In the genomic region with DNA sequence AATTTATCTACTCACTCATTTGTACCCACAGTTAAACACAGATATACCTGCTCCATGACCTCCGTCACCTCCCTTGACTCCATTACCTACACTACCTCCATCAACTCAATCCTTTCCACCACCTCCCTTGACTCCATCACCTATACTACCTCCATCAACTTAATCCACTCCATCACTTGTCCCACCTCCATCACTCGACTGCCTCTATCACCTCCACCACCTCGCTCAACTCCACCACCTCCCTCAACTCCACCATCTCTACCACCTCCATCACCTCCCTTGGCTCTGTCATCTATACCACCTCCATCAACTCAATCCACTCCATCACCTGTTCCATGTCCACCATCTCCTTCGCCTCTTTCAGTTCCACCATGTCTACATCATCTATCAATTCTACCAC, we compare ENCODE assay signal across 2 cellular contexts.
TF ChIP-seq lines count a peak whose summit lies in the region.

No MANE protein-coding gene starts in this region.

TF ChIP-seq in HEK293, 187 proteins besides CTCF, POLR2A, EP300 and RAD21:
- no peak for TF ChIP-seq BCL11B (tag by site-specific recombination; IDR thresholded peaks at IDR 0.05; ENCODE audit: low read depth)
- TF ChIP-seq ZNF133 (tag by site-specific recombination; IDR thresholded peaks at IDR 0.05): 0 out of 2 replicates have a peak, but pooled peaks have one; percentile 16
- TF ChIP-seq ZNF274 (IDR thresholded peaks at IDR 0.05; ENCODE audit: low read length): no peak
- 0 out of 2 replicates have a peak, but pooled peaks have one; percentile 38 for TF ChIP-seq ZNF274 (tag by site-specific recombination; IDR thresholded peaks at IDR 0.05; ENCODE audit: borderline replicate concordance)
- TF ChIP-seq ZBTB6 (tag by site-specific recombination; IDR thresholded peaks at IDR 0.05): peak; percentile 97
- no peak for TF ChIP-seq SP3 (tag by site-specific recombination; IDR thresholded peaks at IDR 0.05)
TF ChIP-seq in HEK293: peak in this region for 3.

TF ChIP-seq in H1, 55 proteins besides CTCF, POLR2A, EP300 and RAD21:
- no peak for TF ChIP-seq BCL11A (IDR thresholded peaks at IDR 0.05; ENCODE audit: low read depth in 2 of 2, low read length in 2 of 2)
- TF ChIP-seq, protein P1, sequence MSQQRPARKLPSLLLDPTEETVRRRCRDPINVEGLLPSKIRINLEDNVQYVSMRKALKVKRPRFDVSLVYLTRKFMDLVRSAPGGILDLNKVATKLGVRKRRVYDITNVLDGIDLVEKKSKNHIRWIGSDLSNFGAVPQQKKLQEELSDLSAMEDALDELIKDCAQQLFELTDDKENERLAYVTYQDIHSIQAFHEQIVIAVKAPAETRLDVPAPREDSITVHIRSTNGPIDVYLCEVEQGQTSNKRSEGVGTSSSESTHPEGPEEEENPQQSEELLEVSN (IDR thresholded peaks at IDR 0.05): no peak
- no peak for TF ChIP-seq SAP30 (IDR thresholded peaks at IDR 0.05; ENCODE audit: insufficient read depth, insufficient replicate concordance, low read length)
- no peak for TF ChIP-seq JUN (IDR thresholded peaks at IDR 0.05; ENCODE audit: low read depth, low read length)
- TF ChIP-seq, protein P2, sequence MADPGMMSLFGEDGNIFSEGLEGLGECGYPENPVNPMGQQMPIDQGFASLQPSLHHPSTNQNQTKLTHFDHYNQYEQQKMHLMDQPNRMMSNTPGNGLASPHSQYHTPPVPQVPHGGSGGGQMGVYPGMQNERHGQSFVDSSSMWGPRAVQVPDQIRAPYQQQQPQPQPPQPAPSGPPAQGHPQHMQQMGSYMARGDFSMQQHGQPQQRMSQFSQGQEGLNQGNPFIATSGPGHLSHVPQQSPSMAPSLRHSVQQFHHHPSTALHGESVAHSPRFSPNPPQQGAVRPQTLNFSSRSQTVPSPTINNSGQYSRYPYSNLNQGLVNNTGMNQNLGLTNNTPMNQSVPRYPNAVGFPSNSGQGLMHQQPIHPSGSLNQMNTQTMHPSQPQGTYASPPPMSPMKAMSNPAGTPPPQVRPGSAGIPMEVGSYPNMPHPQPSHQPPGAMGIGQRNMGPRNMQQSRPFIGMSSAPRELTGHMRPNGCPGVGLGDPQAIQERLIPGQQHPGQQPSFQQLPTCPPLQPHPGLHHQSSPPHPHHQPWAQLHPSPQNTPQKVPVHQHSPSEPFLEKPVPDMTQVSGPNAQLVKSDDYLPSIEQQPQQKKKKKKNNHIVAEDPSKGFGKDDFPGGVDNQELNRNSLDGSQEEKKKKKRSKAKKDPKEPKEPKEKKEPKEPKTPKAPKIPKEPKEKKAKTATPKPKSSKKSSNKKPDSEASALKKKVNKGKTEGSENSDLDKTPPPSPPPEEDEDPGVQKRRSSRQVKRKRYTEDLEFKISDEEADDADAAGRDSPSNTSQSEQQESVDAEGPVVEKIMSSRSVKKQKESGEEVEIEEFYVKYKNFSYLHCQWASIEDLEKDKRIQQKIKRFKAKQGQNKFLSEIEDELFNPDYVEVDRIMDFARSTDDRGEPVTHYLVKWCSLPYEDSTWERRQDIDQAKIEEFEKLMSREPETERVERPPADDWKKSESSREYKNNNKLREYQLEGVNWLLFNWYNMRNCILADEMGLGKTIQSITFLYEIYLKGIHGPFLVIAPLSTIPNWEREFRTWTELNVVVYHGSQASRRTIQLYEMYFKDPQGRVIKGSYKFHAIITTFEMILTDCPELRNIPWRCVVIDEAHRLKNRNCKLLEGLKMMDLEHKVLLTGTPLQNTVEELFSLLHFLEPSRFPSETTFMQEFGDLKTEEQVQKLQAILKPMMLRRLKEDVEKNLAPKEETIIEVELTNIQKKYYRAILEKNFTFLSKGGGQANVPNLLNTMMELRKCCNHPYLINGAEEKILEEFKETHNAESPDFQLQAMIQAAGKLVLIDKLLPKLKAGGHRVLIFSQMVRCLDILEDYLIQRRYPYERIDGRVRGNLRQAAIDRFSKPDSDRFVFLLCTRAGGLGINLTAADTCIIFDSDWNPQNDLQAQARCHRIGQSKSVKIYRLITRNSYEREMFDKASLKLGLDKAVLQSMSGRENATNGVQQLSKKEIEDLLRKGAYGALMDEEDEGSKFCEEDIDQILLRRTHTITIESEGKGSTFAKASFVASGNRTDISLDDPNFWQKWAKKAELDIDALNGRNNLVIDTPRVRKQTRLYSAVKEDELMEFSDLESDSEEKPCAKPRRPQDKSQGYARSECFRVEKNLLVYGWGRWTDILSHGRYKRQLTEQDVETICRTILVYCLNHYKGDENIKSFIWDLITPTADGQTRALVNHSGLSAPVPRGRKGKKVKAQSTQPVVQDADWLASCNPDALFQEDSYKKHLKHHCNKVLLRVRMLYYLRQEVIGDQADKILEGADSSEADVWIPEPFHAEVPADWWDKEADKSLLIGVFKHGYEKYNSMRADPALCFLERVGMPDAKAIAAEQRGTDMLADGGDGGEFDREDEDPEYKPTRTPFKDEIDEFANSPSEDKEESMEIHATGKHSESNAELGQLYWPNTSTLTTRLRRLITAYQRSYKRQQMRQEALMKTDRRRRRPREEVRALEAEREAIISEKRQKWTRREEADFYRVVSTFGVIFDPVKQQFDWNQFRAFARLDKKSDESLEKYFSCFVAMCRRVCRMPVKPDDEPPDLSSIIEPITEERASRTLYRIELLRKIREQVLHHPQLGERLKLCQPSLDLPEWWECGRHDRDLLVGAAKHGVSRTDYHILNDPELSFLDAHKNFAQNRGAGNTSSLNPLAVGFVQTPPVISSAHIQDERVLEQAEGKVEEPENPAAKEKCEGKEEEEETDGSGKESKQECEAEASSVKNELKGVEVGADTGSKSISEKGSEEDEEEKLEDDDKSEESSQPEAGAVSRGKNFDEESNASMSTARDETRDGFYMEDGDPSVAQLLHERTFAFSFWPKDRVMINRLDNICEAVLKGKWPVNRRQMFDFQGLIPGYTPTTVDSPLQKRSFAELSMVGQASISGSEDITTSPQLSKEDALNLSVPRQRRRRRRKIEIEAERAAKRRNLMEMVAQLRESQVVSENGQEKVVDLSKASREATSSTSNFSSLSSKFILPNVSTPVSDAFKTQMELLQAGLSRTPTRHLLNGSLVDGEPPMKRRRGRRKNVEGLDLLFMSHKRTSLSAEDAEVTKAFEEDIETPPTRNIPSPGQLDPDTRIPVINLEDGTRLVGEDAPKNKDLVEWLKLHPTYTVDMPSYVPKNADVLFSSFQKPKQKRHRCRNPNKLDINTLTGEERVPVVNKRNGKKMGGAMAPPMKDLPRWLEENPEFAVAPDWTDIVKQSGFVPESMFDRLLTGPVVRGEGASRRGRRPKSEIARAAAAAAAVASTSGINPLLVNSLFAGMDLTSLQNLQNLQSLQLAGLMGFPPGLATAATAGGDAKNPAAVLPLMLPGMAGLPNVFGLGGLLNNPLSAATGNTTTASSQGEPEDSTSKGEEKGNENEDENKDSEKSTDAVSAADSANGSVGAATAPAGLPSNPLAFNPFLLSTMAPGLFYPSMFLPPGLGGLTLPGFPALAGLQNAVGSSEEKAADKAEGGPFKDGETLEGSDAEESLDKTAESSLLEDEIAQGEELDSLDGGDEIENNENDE (IDR thresholded peaks at IDR 0.05; ENCODE audit: insufficient replicate concordance, low read length): no peak
- no peak for TF ChIP-seq HDAC6 (IDR thresholded peaks at IDR 0.05; ENCODE audit: low read depth, low read length)
- no peak for TF ChIP-seq CHD1 (IDR thresholded peaks at IDR 0.05; ENCODE audit: low read depth, low read length)
- no peak for TF ChIP-seq TEAD4 (IDR thresholded peaks at IDR 0.05; ENCODE audit: low read depth, low read length)
- TF ChIP-seq FOSL1 (IDR thresholded peaks at IDR 0.05; ENCODE audit: insufficient read depth, low read depth, low read length): no peak
- TF ChIP-seq MAX (IDR thresholded peaks at IDR 0.05): no peak
- no peak for TF ChIP-seq SRF (IDR thresholded peaks at IDR 0.05; ENCODE audit: low read depth, low read length)
- no peak for TF ChIP-seq ZNF274 (IDR thresholded peaks at IDR 0.05; ENCODE audit: borderline replicate concordance, extremely low read depth, low read length)
- TF ChIP-seq SUZ12 (IDR thresholded peaks at IDR 0.05; ENCODE audit: low read length): no peak
- TF ChIP-seq SIRT6 (IDR thresholded peaks at IDR 0.05; ENCODE audit: low read length): no peak
- no peak for TF ChIP-seq SP2 (IDR thresholded peaks at IDR 0.05; ENCODE audit: low read length)
- TF ChIP-seq KDM1A (IDR thresholded peaks at IDR 0.05; ENCODE audit: borderline replicate concordance, low read length): no peak
- TF ChIP-seq PHF8 (conservative IDR thresholded peaks at IDR 0.05; ENCODE audit: low read depth, low read length): no peak
- TF ChIP-seq CEBPB (IDR thresholded peaks at IDR 0.05; ENCODE audit: low read depth, low read length): no peak
- TF ChIP-seq CHD2 (IDR thresholded peaks at IDR 0.05; ENCODE audit: low read length): no peak
